ENCODE assay signal across 21 cellular contexts in genomic region chr7:25558605-25559004, GRCh38.
"Had no signal": no experiment of that assay in that cellular context is flagged by ENCODE, and none has a peak within 500 bp of the region (broad histone marks: within the 10 kb centered on the region; RNA-seq: fewer than 3 reads in every experiment).

No MANE protein-coding gene starts in this region.

- H3K4me1 ChIP-seq: colonic mucosa, left lung had no signal

- H3K36me3 ChIP-seq: colonic mucosa, esophagus squamous epithelium, gastrocnemius medialis, heart right ventricle, left lung, lower lobe of right lung had no signal

- H3K36me3 Mint-ChIP-seq: mesothelial cell of epicardium, naive B cell had no signal

- H3K27me3 ChIP-seq: colonic mucosa, esophagus squamous epithelium, left lung had no signal

- H3K9me3 Mint-ChIP-seq: dendritic cell treated with granulocyte-macrophage colony-stimulating factor and Interleukin-4, amounts not matched to agents 40 ng/mL and 50 ng/mL, for 4 days; effector memory CD8-positive, alpha-beta T cell had no signal

- DNase-seq: colonic mucosa; cortex of kidney; effector CD8-positive, alpha-beta T cell; effector memory CD8-positive, alpha-beta T cell; esophagus squamous epithelium; foreskin fibroblast; foreskin melanocyte; gastrocnemius medialis; glutamatergic neuron; head of caudate nucleus; heart right ventricle; hippocampal formation; left cardiac atrium; left lung; left ventricle myocardium superior; lower lobe of right lung; mesenchymal stem cell; mucosa of descending colon; naive B cell had no signal

- H3K9me3 ChIP-seq: colonic mucosa, esophagus squamous epithelium, gastrocnemius medialis, left lung, lower lobe of right lung, mucosa of descending colon had no signal

- H3K27ac ChIP-seq: colonic mucosa, gastrocnemius medialis, heart right ventricle, left lung, lower lobe of right lung had no signal

- ATAC-seq: effector memory CD8-positive, alpha-beta T cell; gastrocnemius medialis; heart right ventricle; left cardiac atrium; left lung; left ventricle myocardium superior; lower lobe of right lung had no signal

- H3K4me3 ChIP-seq: colonic mucosa, esophagus squamous epithelium, gastrocnemius medialis, heart right ventricle, left lung, lower lobe of right lung, mucosa of descending colon had no signal

- H3K27ac Mint-ChIP-seq: dendritic cell treated with granulocyte-macrophage colony-stimulating factor and Interleukin-4, amounts not matched to agents 40 ng/mL and 50 ng/mL, for 4 days; effector memory CD8-positive, alpha-beta T cell; mesothelial cell of epicardium; naive B cell had no signal

- H3K4me3 Mint-ChIP-seq: dendritic cell treated with granulocyte-macrophage colony-stimulating factor and Interleukin-4, amounts not matched to agents 40 ng/mL and 50 ng/mL, for 4 days; effector memory CD8-positive, alpha-beta T cell; mesothelial cell of epicardium; naive B cell had no signal
